34 cellular contexts compared by ENCODE assay signal in the genomic region with DNA sequence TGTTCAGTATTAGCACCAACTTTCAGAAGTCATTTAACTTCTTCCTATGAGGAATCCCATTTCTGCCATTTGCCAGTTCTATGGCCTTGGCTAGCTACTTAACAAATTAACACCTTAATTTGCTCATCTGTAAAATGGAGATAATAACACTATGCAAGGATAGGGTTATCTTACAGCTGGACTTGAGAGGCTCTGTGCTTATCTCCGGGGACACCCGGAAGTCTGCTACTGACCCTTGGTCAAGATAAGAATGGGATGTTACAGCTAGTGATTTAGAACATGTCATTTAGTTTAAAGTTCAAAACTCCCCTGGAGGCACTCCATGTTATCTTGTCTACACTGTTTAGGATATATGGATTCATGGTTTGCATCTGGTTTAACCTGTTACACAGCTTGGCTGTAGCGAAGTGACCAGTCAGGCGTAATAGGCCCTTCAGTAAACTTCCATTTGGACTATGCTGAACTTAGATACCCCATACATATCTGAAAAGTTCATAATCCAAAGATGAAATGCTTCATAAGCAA.
"Had no signal": no experiment of that assay in that cellular context is flagged by ENCODE, and none has a peak within 500 bp of the region (broad histone marks: within the 10 kb centered on the region; RNA-seq: fewer than 3 reads in every experiment).

No MANE protein-coding gene starts in this region.

- H3K27ac Mint-ChIP-seq: activated CD4-positive, alpha-beta memory T cell treated with anti-CD3 and anti-CD28 coated beads, Interleukin-2, amount 10 ng/mL, durations not matched to agents 7 days and 5 days; activated CD4-positive, alpha-beta T cell treated with anti-CD3 and anti-CD28 coated beads, Interleukin-2, amount 10 ng/mL, durations not matched to agents 7 days and 5 days; activated naive CD8-positive, alpha-beta T cell; activated T-cell treated with anti-CD3 and anti-CD28 coated beads, Interleukin-2, amount 50 U/mL, for 24 hours; activated T-cell treated with anti-CD3 and anti-CD28 coated beads, Interleukin-2, amount 50 U/mL, for 72 hours; dendritic cell treated with granulocyte-macrophage colony-stimulating factor and Interleukin-4, amounts not matched to agents 40 ng/mL and 50 ng/mL, for 4 days; effector memory CD8-positive, alpha-beta T cell; WTC11 had no signal

- H3K27me3 Mint-ChIP-seq: activated CD4-positive, alpha-beta T cell treated with anti-CD3 and anti-CD28 coated beads, Interleukin-2, amount 10 ng/mL, durations not matched to agents 7 days and 5 days; activated naive CD8-positive, alpha-beta T cell; activated T-cell treated with anti-CD3 and anti-CD28 coated beads, Interleukin-2, amount 50 U/mL, for 24 hours; central memory CD8-positive, alpha-beta T cell; dendritic cell treated with granulocyte-macrophage colony-stimulating factor and Interleukin-4, amounts not matched to agents 40 ng/mL and 50 ng/mL, for 4 days; effector memory CD8-positive, alpha-beta T cell had no signal

- H3K4me1 ChIP-seq: esophagus squamous epithelium, gastroesophageal sphincter, heart right ventricle had no signal

- H3K9me3 ChIP-seq: esophagus squamous epithelium had no signal

- ATAC-seq: activated T-cell treated with anti-CD3 and anti-CD28 coated beads, Interleukin-2, amount 50 U/mL, for 72 hours; effector memory CD8-positive, alpha-beta T cell; gastroesophageal sphincter; heart right ventricle; WTC11 had no signal

- H3K4me3 ChIP-seq: coronary artery, dorsolateral prefrontal cortex, esophagus squamous epithelium, gastroesophageal sphincter, heart right ventricle had no signal

- H3K9me3 Mint-ChIP-seq: central memory CD8-positive, alpha-beta T cell; effector memory CD8-positive, alpha-beta T cell had no signal

- H3K27ac ChIP-seq: brain microvascular endothelial cell, coronary artery, dorsolateral prefrontal cortex, epithelial cell of prostate, esophagus squamous epithelium, gastroesophageal sphincter, heart right ventricle, VCaP had no signal

- H3K4me1 Mint-ChIP-seq: activated CD4-positive, alpha-beta memory T cell treated with anti-CD3 and anti-CD28 coated beads, Interleukin-2, amount 10 ng/mL, durations not matched to agents 7 days and 5 days; activated CD4-positive, alpha-beta T cell treated with anti-CD3 and anti-CD28 coated beads, Interleukin-2, amount 10 ng/mL, durations not matched to agents 7 days and 5 days; central memory CD8-positive, alpha-beta T cell; WTC11 had no signal

- DNase-seq: activated CD4-positive, alpha-beta memory T cell treated with anti-CD3 and anti-CD28 coated beads, Interleukin-2, amount 10 ng/mL, durations not matched to agents 7 days and 5 days; activated CD4-positive, alpha-beta T cell treated with anti-CD3 and anti-CD28 coated beads for 1 hour; activated CD4-positive, alpha-beta T cell treated with anti-CD3 and anti-CD28 coated beads for 4 hours; activated CD4-positive, alpha-beta T cell treated with anti-CD3 and anti-CD28 coated beads, Interleukin-2, amount 10 ng/mL, durations not matched to agents 7 days and 5 days; activated CD4-positive, alpha-beta T cell treated with anti-CD3 and anti-CD28 coated beads, Interleukin-2, amount 50 U/mL, for 4 hours; activated CD8-positive, alpha-beta memory T cell treated with anti-CD3 and anti-CD28 coated beads, Interleukin-2, amount 50 U/mL, for 48 hours; activated gamma-delta T cell; activated naive CD4-positive, alpha-beta T cell; activated naive CD4-positive, alpha-beta T cell treated with anti-CD3 and anti-CD28 coated beads, Interleukin-2, amount 50 U/mL, for 16 hours; activated T-cell treated with anti-CD3 and anti-CD28 coated beads for 4 hours; activated T-cell treated with anti-CD3 and anti-CD28 coated beads, Interleukin-2, amount 50 U/mL, for 24 hours; activated T-cell treated with anti-CD3 and anti-CD28 coated beads, Interleukin-2, amount 50 U/mL, for 72 hours; amniotic stem cell; anterior cingulate cortex; brain microvascular endothelial cell; dorsolateral prefrontal cortex; effector memory CD8-positive, alpha-beta T cell; esophagus squamous epithelium; foreskin melanocyte; heart right ventricle; T-helper 2 cell had no signal

- FAIRE-seq: astrocyte, bronchial epithelial cell, endometrium, endothelial cell of umbilical vein, TTC549 had no signal

- H3K27me3 ChIP-seq: brain microvascular endothelial cell, dorsolateral prefrontal cortex, esophagus squamous epithelium, gastroesophageal sphincter, heart right ventricle had no signal

- H3K4me3 Mint-ChIP-seq: activated CD4-positive, alpha-beta memory T cell treated with anti-CD3 and anti-CD28 coated beads, Interleukin-2, amount 10 ng/mL, durations not matched to agents 7 days and 5 days; activated CD4-positive, alpha-beta T cell treated with anti-CD3 and anti-CD28 coated beads, Interleukin-2, amount 10 ng/mL, durations not matched to agents 7 days and 5 days; activated naive CD8-positive, alpha-beta T cell; activated T-cell treated with anti-CD3 and anti-CD28 coated beads, Interleukin-2, amount 50 U/mL, for 24 hours; activated T-cell treated with anti-CD3 and anti-CD28 coated beads, Interleukin-2, amount 50 U/mL, for 72 hours; central memory CD8-positive, alpha-beta T cell; dendritic cell treated with granulocyte-macrophage colony-stimulating factor and Interleukin-4, amounts not matched to agents 40 ng/mL and 50 ng/mL, for 4 days; effector memory CD8-positive, alpha-beta T cell; WTC11 had no signal

- H3K36me3 ChIP-seq: brain microvascular endothelial cell, esophagus squamous epithelium, gastroesophageal sphincter, heart right ventricle had no signal
